Comparison of ENCODE assay signal across 8 cellular contexts in genomic region chr2:219178377-219179175, GRCh38. TPM values are rescaled to one million over a fixed set of nuclear protein-coding genes. Genes with fewer than 3 reads are reported as not detected.
DNase-seq lines count a peak whose midpoint lies in the region; ATAC-seq and TF ChIP-seq lines count a peak whose summit lies in the region.

No MANE protein-coding gene starts in this region.

- ATAC-seq in HG02610 (IDR thresholded peaks at IDR 0.05; ENCODE audit: unreplicated experiment) = peak; percentile 17

- peak overlapping the region; percentile 78 for H3K4me3 ChIP-seq in osteoblast (ENCODE audit: insufficient read depth, low read length)

- peak in 2 of 3 experiments; percentile 17 to 78 for DNase-seq in NCI-H1417 (lab: John Stamatoyannopoulos, UW)
- DNase-seq in NCI-H1417 treated with DMSO at 0.1 percent for 48 hours (lab: John Stamatoyannopoulos, UW) = no peak
- DNase-seq in NCI-H526 treated with DMSO at 0.1 percent for 48 hours (lab: John Stamatoyannopoulos, UW) = peak; percentile 10
- DNase-seq in activated gamma-delta T cell treated with Interleukin-2 at 50 U/mL for 16 hours = peak; percentile 29
- peak; percentile 31 for DNase-seq in globus pallidus (ENCODE audit: low spot score)
- peak; percentile 89 for DNase-seq in osteoblast (ENCODE audit: insufficient read length, low spot score, missing footprints)
- no peak for DNase-seq in COLO829 (ENCODE audit: low spot score)

- H3K27ac ChIP-seq in osteoblast (ENCODE audit: low read depth, low read length) = peak overlapping the region; percentile 24

- peaks cover 56% of the 10 kb centered on the region for H3K79me2 ChIP-seq in osteoblast (ENCODE audit: insufficient read depth, low read length)

- no peak for TF ChIP-seq CTCF in osteoblast (IDR thresholded peaks at IDR 0.05; ENCODE audit: extremely low read depth, low read depth, low read length)

- H2AFZ ChIP-seq in osteoblast (ENCODE audit: low read length) = peak overlapping the region; percentile 57

- peaks cover 30% of the 10 kb centered on the region for H3K4me1 ChIP-seq in osteoblast (ENCODE audit: insufficient read depth, low read length)

- H3K4me2 ChIP-seq in osteoblast (ENCODE audit: insufficient read depth, low read length) = peak overlapping the region; percentile 94

- H4K20me1 ChIP-seq in osteoblast (ENCODE audit: insufficient read depth, low read length) = peaks cover 18% of the 10 kb centered on the region

- no peaks in the 10 kb centered on the region for H3K27me3 ChIP-seq in osteoblast (ENCODE audit: insufficient read depth, low read length)

- no peaks in the 10 kb centered on the region for H3K9me3 ChIP-seq in osteoblast (ENCODE audit: low read depth, low read length)

- peaks cover 46% of the 10 kb centered on the region for H3K36me3 ChIP-seq in osteoblast (ENCODE audit: insufficient read depth, low read length)

RNA-seq across cellular contexts. Expression of gene RETREG2, which starts 0.5 kb away (rescaled TPM):
- 109 and 121 TPM in 2 replicates for total RNA-seq in osteoblast

RNA-seq across cellular contexts. Expression of gene CNPPD1, which starts 1.9 kb away (rescaled TPM):
- total RNA-seq in osteoblast = 26.1 and 26.5 TPM in 2 replicates

RNA-seq across cellular contexts. Expression of gene SLC23A3, which starts 8.7 kb away (rescaled TPM):
- total RNA-seq in osteoblast = 1.4 and 1.5 TPM in 2 replicates

RNA-seq across cellular contexts. Expression of gene NHEJ1, which starts 18.0 kb away (rescaled TPM):
- total RNA-seq in osteoblast = 21.7 and 23.0 TPM in 2 replicates

RNA-seq across cellular contexts. Expression of gene ZFAND2B, which starts 28.0 kb away (rescaled TPM):
- total RNA-seq in osteoblast = 25.0 and 26.5 TPM in 2 replicates

Comparison
In these comparisons a context has a peak if more than half of its experiments do, and no peak if none do; other contexts are left out.
1. DNase-seq: peak in NCI-H1417 (2 of 3), NCI-H526 treated with DMSO at 0.1 percent for 48 hours (single experiment), activated gamma-delta T cell treated with Interleukin-2 at 50 U/mL for 16 hours (single experiment), globus pallidus (single experiment) and osteoblast (single experiment); none in NCI-H1417 treated with DMSO at 0.1 percent for 48 hours (single experiment) and COLO829 (single experiment).